In the genomic region with DNA sequence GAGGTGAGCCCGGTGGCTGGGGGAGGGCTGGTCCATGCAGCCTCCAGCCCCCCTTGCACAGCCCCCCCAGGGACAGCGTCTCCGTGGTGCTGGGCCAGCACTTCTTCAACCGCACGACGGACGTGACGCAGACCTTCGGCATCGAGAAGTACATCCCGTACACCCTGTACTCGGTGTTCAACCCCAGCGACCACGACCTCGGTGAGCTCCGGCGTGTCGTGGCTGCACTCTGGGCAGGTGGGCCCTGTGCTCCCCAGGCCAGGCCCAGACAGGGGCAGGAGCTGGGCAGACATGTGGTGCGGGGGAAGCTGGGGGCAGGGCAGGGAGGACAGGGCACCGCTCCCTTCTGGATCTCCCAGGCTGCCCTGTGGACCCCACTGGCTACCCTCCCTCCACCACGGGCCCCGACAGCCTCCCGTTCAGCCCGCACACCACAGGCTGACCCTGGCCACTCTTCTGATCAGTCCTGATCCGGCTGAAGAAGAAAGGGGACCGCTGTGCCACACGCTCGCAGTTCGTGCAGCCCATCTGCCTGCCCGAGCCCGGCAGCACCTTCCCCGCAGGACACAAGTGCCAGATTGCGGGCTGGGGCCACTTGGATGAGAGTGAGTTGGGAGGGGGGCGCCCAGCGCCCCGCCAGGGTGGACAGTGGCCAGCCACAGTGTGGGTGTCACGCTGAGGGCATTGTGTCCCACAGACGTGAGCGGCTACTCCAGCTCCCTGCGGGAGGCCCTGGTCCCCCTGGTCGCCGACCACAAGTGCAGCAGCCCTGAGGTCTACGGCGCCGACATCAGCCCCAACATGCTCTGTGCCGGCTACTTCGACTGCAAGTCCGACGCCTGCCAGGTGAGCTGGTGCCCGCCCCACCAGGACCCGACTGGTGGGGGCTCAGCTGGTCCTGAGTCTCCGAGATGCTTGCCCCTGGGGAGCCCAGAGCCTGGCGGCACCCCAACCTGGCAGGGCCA, we compare ENCODE assay signal across 23 cellular contexts. TPM values are rescaled to one million over a fixed set of nuclear protein-coding genes. Genes with fewer than 3 reads are reported as not detected.
"Had no signal": no experiment of that assay in that cellular context is flagged by ENCODE, and none has a peak within 500 bp of the region (broad histone marks: within the 10 kb centered on the region; RNA-seq: fewer than 3 reads in every experiment).

No MANE protein-coding gene starts in this region.

- H3K36me3 ChIP-seq: esophagus muscularis mucosa, gastrocnemius medialis, pancreas, spleen, thoracic aorta, transverse colon had no signal

- H3K27ac ChIP-seq: epithelial cell of prostate, esophagus muscularis mucosa, gastrocnemius medialis, pancreas, spleen, thoracic aorta, transverse colon had no signal

- H3K27me3 ChIP-seq: gastrocnemius medialis, pancreas, transverse colon had no signal

- H3K4me3 ChIP-seq: esophagus muscularis mucosa, gastrocnemius medialis, pancreas, spleen, thoracic aorta, transverse colon had no signal

- H3K4me1 ChIP-seq: transverse colon had no signal

- ATAC-seq: effector memory CD8-positive, alpha-beta T cell; gastrocnemius medialis; naive thymus-derived CD8-positive, alpha-beta T cell; pancreas; sciatic nerve; stimulated activated naive B cell treated with anti-CD40 and anti-IgM and Interleukin-4, amounts not matched to agents 10 μg/mL and 1 μg/mL and 100 μg/mL, for 72 hours; stimulated activated naive CD8-positive, alpha-beta T cell treated with anti-CD3 and anti-CD28 coated beads, Interleukin-15, amount 100 ng/mL, for 72 hours had no signal

- DNase-seq: cerebellar nuclear complex; effector memory CD8-positive, alpha-beta T cell; gastrocnemius medialis; islet precursor cell; naive thymus-derived CD8-positive, alpha-beta T cell; spleen; stimulated activated CD4-positive, alpha-beta T cell treated with anti-CD3 and anti-CD28 coated beads, Interleukin-15, amount 100 ng/mL, for 24 hours; stimulated activated CD4-positive, alpha-beta T cell treated with anti-CD3 and anti-CD28 coated beads, Interleukin-1b, Interleukin-23, amount 100 ng/mL, for 48 hours; stimulated activated CD4-positive, alpha-beta T cell treated with anti-CD3 and anti-CD28 coated beads, Interleukin-4, amount 100 ng/mL, for 24 hours; stimulated activated naive B cell treated with anti-CD40 and anti-IgM and Interleukin-4, amounts not matched to agents 10 μg/mL and 1 μg/mL and 100 μg/mL, for 72 hours; stimulated activated naive CD8-positive, alpha-beta T cell treated with anti-CD3 and anti-CD28 coated beads, Interleukin-15, amount 100 ng/mL, for 72 hours; transverse colon had no signal

- H3K9me3 ChIP-seq: gastrocnemius medialis, pancreas, spleen, thoracic aorta, transverse colon had no signal

RNA-seq across cellular contexts. Expression of a gene that starts 5.9 kb away (rescaled TPM):
- total RNA-seq: fibroblast of villous mesenchyme; mesenteric fat pad; mononuclear cell; naive thymus-derived CD8-positive, alpha-beta T cell; sciatic nerve; subcutaneous adipose tissue; transverse colon had no signal
- polyA plus RNA-seq: naive thymus-derived CD8-positive, alpha-beta T cell had no signal

RNA-seq across cellular contexts. Expression of a gene that starts 15.4 kb away (rescaled TPM):
- total RNA-seq: fibroblast of villous mesenchyme; lung microvascular endothelial cell; mesenteric fat pad; naive thymus-derived CD8-positive, alpha-beta T cell; progenitor cell of endocrine pancreas; sciatic nerve; subcutaneous adipose tissue had no signal
